In genomic region chr17:16537130-16537458, GRCh38 we compare ENCODE assay signal across 9 cellular contexts. TPM values are rescaled to one million over a fixed set of nuclear protein-coding genes. Genes with fewer than 3 reads are reported as not detected.
DNase-seq lines count a peak whose midpoint lies in the region; ATAC-seq, FAIRE-seq and TF ChIP-seq lines count a peak whose summit lies in the region.
"Had no signal": no experiment of that assay in that cellular context is flagged by ENCODE, and none has a peak within 500 bp of the region (broad histone marks: within the 10 kb centered on the region; RNA-seq: fewer than 3 reads in every experiment).

No MANE protein-coding gene starts in this region.

- no peak for FAIRE-seq in H54 (lab: Jason Lieb, UNC)

- peaks cover 4% of the 10 kb centered on the region for H3K36me3 Mint-ChIP-seq in T-helper 2 cell treated with Interferon-gamma antibody and Interleukin-4, amounts not matched to agents 5 μg/mL and 100 μg/mL, for 36 hours (ENCODE audit: low read depth)
- H3K36me3 Mint-ChIP-seq in endodermal cell (ENCODE audit: low read depth): no peaks in the 10 kb centered on the region

- H3K4me3 Mint-ChIP-seq in T-helper 2 cell treated with Interferon-gamma antibody and Interleukin-4, amounts not matched to agents 5 μg/mL and 100 μg/mL, for 36 hours: peak overlapping the region; percentile 96
- H3K4me3 Mint-ChIP-seq in endodermal cell: peak overlapping the region; percentile 89

- H3K79me2 ChIP-seq in OCI-LY7 (ENCODE audit: insufficient read depth, low read depth, low read length): no peaks in the 10 kb centered on the region

- WGBS in endodermal cell (ENCODE audit: insufficient coverage in 1 of 2, insufficient read length in 1 of 2), 2 experiments: 65 to 70% methylated on average over 2 of the region's 2 CpGs
- 23 to 33% methylated on average over 2 of the region's 2 CpGs for WGBS in sigmoid colon, 2 donors

- H3K9ac ChIP-seq in endodermal cell (ENCODE audit: extremely low read depth, low read length, poor library complexity, severe bottlenecking): no peak overlapping the region

- H4K20me1 ChIP-seq in OCI-LY7 (ENCODE audit: insufficient read depth, low read length): no peaks in the 10 kb centered on the region

- intact Hi-C loops in OCI-LY7 (cut with micrococcal nuclease; ENCODE audit: unreplicated experiment): loop anchor here (2.0 to 10.0 kb wide), 5 partner anchors 45 to 538 kb away; partner anchors contain the start of genes TTC19, ZNF624 and ZSWIM7
- intact Hi-C loops in sigmoid colon (cut with DNase I): loop anchor here (2.0 to 5.0 kb wide), 2 partner anchors 52 to 455 kb away; no protein-coding TSS in a partner anchor

- H3K27ac ChIP-seq in OCI-LY7 (ENCODE audit: low read depth, low read length, poor library complexity, severe bottlenecking): no peak overlapping the region
- no peak overlapping the region for H3K27ac ChIP-seq in endodermal cell (ENCODE audit: low read depth, low read length)
- H3K27ac ChIP-seq in sigmoid colon: peak overlapping the region; percentile 88 to 91 (median 90)

- H3K9me3 Mint-ChIP-seq in T-helper 2 cell treated with Interferon-gamma antibody and Interleukin-4, amounts not matched to agents 5 μg/mL and 100 μg/mL, for 36 hours: peaks cover 20% of the 10 kb centered on the region
- no peaks in the 10 kb centered on the region for H3K9me3 Mint-ChIP-seq in endodermal cell

- no peak overlapping the region for H3K4me3 ChIP-seq in OCI-LY7 (ENCODE audit: low read depth, low read length, poor library complexity, severe bottlenecking)
- peak overlapping the region; percentile 85 for H3K4me3 ChIP-seq in endodermal cell (ENCODE audit: low read length)
- H3K4me3 ChIP-seq in sigmoid colon: no peak overlapping the region

- POLR2A ChIA-PET in OCI-LY7 (lab: Charles Lee): no interaction called here

- CTCF ChIA-PET in OCI-LY7 (lab: Charles Lee; ENCODE audit: unreplicated experiment): no interaction called here

- H3K4me1 Mint-ChIP-seq in T-helper 2 cell treated with Interferon-gamma antibody and Interleukin-4, amounts not matched to agents 5 μg/mL and 100 μg/mL, for 36 hours (ENCODE audit: low read depth): peaks cover 18% of the 10 kb centered on the region
- peaks cover 5% of the 10 kb centered on the region for H3K4me1 Mint-ChIP-seq in endodermal cell

- DNase-seq in T-helper 2 cell treated with Interferon-gamma antibody and Interleukin-4, amounts not matched to agents 5 μg/mL and 100 μg/mL, for 36 hours (ENCODE audit: low spot score): no peak
- DNase-seq in T-helper 2 cell: no peak
- no peak for DNase-seq in OCI-LY7 (ENCODE audit: low spot score)
- no peak for DNase-seq in endodermal cell
- DNase-seq in sigmoid colon: no peak
- DNase-seq in H54 (ENCODE audit: insufficient read length, low spot score): no peak
- DNase-seq: NCI-H1105 had no signal

- no TSS peak for BruUV-seq in OCI-LY7 (replicated peaks; lab: Mats Ljungman, UMichigan)

- H3K27me3 Mint-ChIP-seq in T-helper 2 cell treated with Interferon-gamma antibody and Interleukin-4, amounts not matched to agents 5 μg/mL and 100 μg/mL, for 36 hours (ENCODE audit: low read depth): peaks cover 4% of the 10 kb centered on the region
- H3K27me3 Mint-ChIP-seq in endodermal cell (ENCODE audit: insufficient read depth): no peaks in the 10 kb centered on the region

- H2AFZ ChIP-seq in OCI-LY7 (ENCODE audit: low read length): 0 out of 2 replicates have a peak overlapping the region, but pooled peaks have one; percentile 35

- peaks cover 14% of the 10 kb centered on the region for H3K4me1 ChIP-seq in OCI-LY7 (ENCODE audit: insufficient read depth, low read length, poor library complexity, severe bottlenecking)
- H3K4me1 ChIP-seq in endodermal cell (ENCODE audit: control insufficient read depth, insufficient read depth, low read length): no peaks in the 10 kb centered on the region
- H3K4me1 ChIP-seq in sigmoid colon: peaks cover 0 to 10% (median 0%) of the 10 kb centered on the region in 4 donors

- TF ChIP-seq POLR2A in sigmoid colon (IDR thresholded peaks at IDR 0.05): no peak
- TF ChIP-seq POLR2A in H54 (IDR thresholded peaks at IDR 0.05; ENCODE audit: low read depth, low read length): no peak

- TF ChIP-seq EP300 in sigmoid colon (IDR thresholded peaks at IDR 0.05): no peak

- H3K4me2 ChIP-seq in OCI-LY7 (ENCODE audit: low read length): no peak overlapping the region

- H3K9me2 ChIP-seq in OCI-LY7 (ENCODE audit: insufficient read depth, low read length): no peaks in the 10 kb centered on the region

- H3K27ac Mint-ChIP-seq in T-helper 2 cell treated with Interferon-gamma antibody and Interleukin-4, amounts not matched to agents 5 μg/mL and 100 μg/mL, for 36 hours: peak overlapping the region; percentile 96
- H3K27ac Mint-ChIP-seq in endodermal cell: no peak overlapping the region

- H3K27me3 ChIP-seq in endodermal cell (ENCODE audit: control insufficient read depth, insufficient read depth, low read length, poor library complexity, severe bottlenecking) (no peaks in the 10 kb centered on the region), sigmoid colon (peaks cover 0 to 3% (median 0%) of the 10 kb centered on the region in 3 donors)

- ATAC-seq in GM19452 (IDR thresholded peaks at IDR 0.05; ENCODE audit: unreplicated experiment) (no peak), GM21529 (IDR thresholded peaks at IDR 0.05; ENCODE audit: unreplicated experiment) (no peak)

- peaks cover 5% of the 10 kb centered on the region; the same call in 1 of the 2 replicates for H3K9me3 ChIP-seq in OCI-LY7 (ENCODE audit: low read length)
- H3K9me3 ChIP-seq in endodermal cell (ENCODE audit: control insufficient read depth, low read length): no peaks in the 10 kb centered on the region
- H3K9me3 ChIP-seq in sigmoid colon: no peaks in the 10 kb centered on the region

- no peaks in the 10 kb centered on the region for H3K36me3 ChIP-seq in OCI-LY7 (ENCODE audit: insufficient read depth, low read length)
- no peaks in the 10 kb centered on the region for H3K36me3 ChIP-seq in endodermal cell (ENCODE audit: control insufficient read depth, insufficient read depth, low read length)
- no peaks in the 10 kb centered on the region for H3K36me3 ChIP-seq in sigmoid colon

- TF ChIP-seq CTCF in OCI-LY7 (conservative IDR thresholded peaks at IDR 0.05; ENCODE audit: low read length): peak; percentile 41; the same call in 1 of the 2 replicates
- TF ChIP-seq CTCF in endodermal cell (conservative IDR thresholded peaks at IDR 0.05): no peak
- peak in 2 of 4 experiments; percentile 2 to 7 for TF ChIP-seq CTCF in sigmoid colon (IDR thresholded peaks at IDR 0.05)

RNA-seq across cellular contexts. Expression of gene ZNF287, which starts 31.9 kb away (rescaled TPM):
- 4.5 and 8.5 TPM in 2 replicates for total RNA-seq in OCI-LY7 (2014; rRNA removed; shearing (Covaris generic))
- total RNA-seq in OCI-LY7 (2022) (7.0 and 9.1 TPM in 2 replicates), endodermal cell (10 to 100 TPM in 1 of 2 donors, 1 to 10 TPM in 1; 6.9 to 16.4 TPM), sigmoid colon (1 to 10 TPM; 5.0 to 8.1 (median 7.4) TPM)
- polyA plus RNA-seq in endodermal cell (2013, experiment 1 of 2): 9.7 TPM
- 9.5 TPM for polyA plus RNA-seq in endodermal cell (2013, experiment 2 of 2)
- 1 to 10 TPM in 2 of 3 donors, under 1 TPM in 1; 0.46 to 3.0 (median 1.8) TPM for polyA plus RNA-seq in sigmoid colon

RNA-seq across cellular contexts. Expression of gene LRRC75A, which starts 45.1 kb away (rescaled TPM):
- not detected in 2 replicates for total RNA-seq in OCI-LY7 (2014; rRNA removed; shearing (Covaris generic))
- total RNA-seq in OCI-LY7 (2022) (not detected in 2 replicates), endodermal cell (1 to 10 TPM; 3.2 to 5.0 TPM), sigmoid colon (1 to 10 TPM; 2.2 to 5.7 (median 3.9) TPM)
- 6.6 TPM for polyA plus RNA-seq in endodermal cell (2013, experiment 1 of 2)
- 5.7 TPM for polyA plus RNA-seq in endodermal cell (2013, experiment 2 of 2)
- 10 to 100 TPM; 25.5 to 40.5 (median 37.2) TPM for polyA plus RNA-seq in sigmoid colon

Comparison
In these comparisons a context has a peak if more than half of its experiments do, and no peak if none do; other contexts are left out.
1. H3K27ac ChIP-seq: peak in sigmoid colon (4 of 4); none in OCI-LY7 (single experiment) and endodermal cell (single experiment).